In genomic region chr3:58842066-58842747, GRCh38 we compare ENCODE assay signal across 7 cellular contexts.
A peak's percentile ranks its signal among the peaks of the same experiment; 100 is the strongest.
DNase-seq lines count a peak whose midpoint lies in the region; ATAC-seq, FAIRE-seq and TF ChIP-seq lines count a peak whose summit lies in the region.
"Not testable (repeated sequence)": the region's sequence is repeated elsewhere in the genome, so short reads cannot be mapped to it uniquely, and the experiment has no call there.

No MANE protein-coding gene starts in this region.

- intact Hi-C loops in K562 (cut with micrococcal nuclease): not testable (repeated sequence)

- H3K4me1 ChIP-seq in DND-41 (ENCODE audit: insufficient read depth, low read length); HUES48 (ENCODE audit: control insufficient read depth, insufficient read depth, low read length); iPS-15b (ENCODE audit: control insufficient read depth, insufficient read depth, low read length): not testable (repeated sequence)
- H3K4me1 ChIP-seq in K562 (replicated peaks in 1 of 2; ENCODE audit: control insufficient read depth in 2 of 2, insufficient read depth in 2 of 2, low read length in 2 of 2): peaks cover 0 to 21% of the 10 kb centered on the region in 2 experiments; a peak in 3 of 5 replicates
- peaks cover 13% of the 10 kb centered on the region for H3K4me1 ChIP-seq in parathyroid adenoma

- FAIRE-seq in K562 (lab: Jason Lieb, UNC): not testable (repeated sequence)

- not testable (repeated sequence) for H3K4me3 ChIP-seq in DND-41 (ENCODE audit: low read depth in 1 of 2, low read length in 2 of 2); parathyroid adenoma (ENCODE audit: low read depth, low read length)
- H3K4me3 ChIP-seq in HUES48 (ENCODE audit: low read depth, low read length): peak overlapping the region; percentile 60
- peak overlapping the region; percentile 44 for H3K4me3 ChIP-seq in K562
- H3K4me3 ChIP-seq in iPS-15b (ENCODE audit: low read depth, low read length): peak overlapping the region; percentile 56

- POLR2A ChIA-PET in K562 (lab: Yijun Ruan, JAX): interaction anchor here (0.6 kb wide), 2 partner anchors 19 to 114 kb away, joined by 3 read pairs; no protein-coding TSS in a partner anchor

- TF ChIP-seq CTCF in DND-41 (IDR thresholded peaks at IDR 0.05; ENCODE audit: borderline replicate concordance, extremely low read depth, low read length, poor library complexity, severe bottlenecking); K562 (IDR thresholded peaks at IDR 0.05 in 2 of 3, conservative IDR thresholded peaks at IDR 0.05 in 1 of 3; ENCODE audit: insufficient read depth in 2 of 3, low read depth in 1 of 3, low read length in 3 of 3); nephron progenitor cell (IDR thresholded peaks at IDR 0.05); parathyroid adenoma (IDR thresholded peaks at IDR 0.05): not testable (repeated sequence)

- not testable (repeated sequence) for ATAC-seq in DND-41 (ENCODE audit: insufficient read depth, low read depth)
- peak; percentile 62 for ATAC-seq in K562

- DNase-seq in DND-41: peak; percentile 4
- peak; percentile 9 for DNase-seq in NCI-H146 treated with DMSO at 0.1 percent for 48 hours (lab: John Stamatoyannopoulos, UW; ENCODE audit: unreplicated experiment)
- DNase-seq in K562 (ENCODE audit: extremely low read depth in 1 of 4, low spot score in 3 of 4): peak in 3 of 4 experiments; percentile 10 to 45 (median 19)
- peak; percentile 22 for DNase-seq in nephron progenitor cell

- not testable (repeated sequence) for H3K79me2 ChIP-seq in DND-41 (ENCODE audit: insufficient read depth, low read length); parathyroid adenoma
- H3K79me2 ChIP-seq in K562 (ENCODE audit: control insufficient read depth, insufficient read depth, low read length): peaks cover 47% of the 10 kb centered on the region

- WGBS in K562 (ENCODE audit: insufficient coverage, low coverage, missing lambda C conversion rate): 0% methylated on average over 9 of the region's 34 CpGs

- H3K4me3 Mint-ChIP-seq in nephron progenitor cell: peak overlapping the region; percentile 74

- not testable (repeated sequence) for H3K27ac ChIP-seq in DND-41 (ENCODE audit: low read length); HUES48 (ENCODE audit: low read depth, low read length)
- H3K27ac ChIP-seq in K562 (ENCODE audit: extremely low read depth, low read depth, low read length) (peak overlapping the region; percentile 79), parathyroid adenoma (peak overlapping the region; percentile 80)

- not testable (repeated sequence) for H3K9me3 ChIP-seq in DND-41 (ENCODE audit: insufficient read depth, low read length, severe bottlenecking); HUES48 (ENCODE audit: control insufficient read depth, insufficient read depth, low read length); K562 (replicated peaks; ENCODE audit: control insufficient read depth, insufficient read depth, low read depth, low read length); iPS-15b (ENCODE audit: control insufficient read depth, insufficient read depth, low read length); parathyroid adenoma (ENCODE audit: control insufficient read depth, low read length)

- not testable (repeated sequence) for H3K36me3 ChIP-seq in DND-41 (ENCODE audit: insufficient read depth, low read length); HUES48 (ENCODE audit: control insufficient read depth, insufficient read depth, low read length); K562 (ENCODE audit: control insufficient read depth, insufficient read depth, low read length); iPS-15b (ENCODE audit: control insufficient read depth, insufficient read depth, low read length); parathyroid adenoma (ENCODE audit: control insufficient read depth, insufficient read depth, low read length)

- not testable (repeated sequence) for H3K4me2 ChIP-seq in DND-41 (ENCODE audit: insufficient read depth, low read length); parathyroid adenoma (ENCODE audit: low read length)
- H3K4me2 ChIP-seq in K562 (ENCODE audit: insufficient read depth, low read length): peak overlapping the region; percentile 28

- in situ Hi-C loops in K562 (cut with MboI): not testable (repeated sequence)

- CTCF ChIA-PET in K562 (lab: Yijun Ruan, JAX; ENCODE audit: low intra/inter-chr PET ratio): not testable (repeated sequence)

- BruUV-seq in K562 (replicated peaks; lab: Mats Ljungman, UMichigan): TSS peak; percentile 69

- TF ChIP-seq EP300 in K562 (IDR thresholded peaks at IDR 0.05; ENCODE audit: low read length): not testable (repeated sequence)

- not testable (repeated sequence) for H3K9me1 ChIP-seq in K562 (ENCODE audit: control insufficient read depth, insufficient read depth, low read length)

- TF ChIP-seq RAD21 in K562 (CRISPR knock-in tag; conservative IDR thresholded peaks at IDR 0.05 in 1 of 2, IDR thresholded peaks at IDR 0.05 in 1 of 2): not testable (repeated sequence)

- H3K9me3 Mint-ChIP-seq in nephron progenitor cell: peaks cover 13% of the 10 kb centered on the region

- not testable (repeated sequence) for H4K20me1 ChIP-seq in DND-41 (ENCODE audit: insufficient read depth, low read length); K562 (replicated peaks; ENCODE audit: control insufficient read depth, insufficient read depth, low read length)

- not testable (repeated sequence) for H2AFZ ChIP-seq in DND-41 (ENCODE audit: low read depth, low read length)
- peak overlapping the region; percentile 64 for H2AFZ ChIP-seq in K562 (ENCODE audit: low read depth, low read length)
- peak overlapping the region; percentile 73 for H2AFZ ChIP-seq in parathyroid adenoma

- H3K36me3 Mint-ChIP-seq in nephron progenitor cell (ENCODE audit: low read depth): peaks cover 32% of the 10 kb centered on the region

- H3K9ac ChIP-seq in DND-41 (ENCODE audit: low read depth, low read length); HUES48 (ENCODE audit: low read depth, low read length); parathyroid adenoma: not testable (repeated sequence)
- peak overlapping the region; percentile 79 to 83; a peak in 3 of 4 replicates for H3K9ac ChIP-seq in K562 (ENCODE audit: insufficient read depth in 1 of 2, low read depth in 2 of 2, low read length in 2 of 2)
- peak overlapping the region; percentile 32 for H3K9ac ChIP-seq in iPS-15b (ENCODE audit: low read depth, low read length)

- not testable (repeated sequence) for H3K4me1 Mint-ChIP-seq in nephron progenitor cell

- H3K27me3 ChIP-seq in DND-41 (ENCODE audit: insufficient read depth, low read length, poor library complexity); HUES48 (ENCODE audit: control insufficient read depth, insufficient read depth, low read length); K562 (ENCODE audit: control insufficient read depth in 2 of 2, insufficient read depth in 2 of 2, low read length in 2 of 2); iPS-15b (ENCODE audit: control insufficient read depth, insufficient read depth, low read length); parathyroid adenoma (ENCODE audit: control insufficient read depth, insufficient read depth, low read length): not testable (repeated sequence)

- H3K27me3 Mint-ChIP-seq in nephron progenitor cell (ENCODE audit: low read depth, poor library complexity): not testable (repeated sequence)

- peak; percentile 68 for TF ChIP-seq POLR2A in K562 (conservative IDR thresholded peaks at IDR 0.05)

- not testable (repeated sequence) for H3K27ac Mint-ChIP-seq in nephron progenitor cell

TF ChIP-seq in K562, 482 proteins besides CTCF, POLR2A, EP300 and RAD21 (continues in another document):
- TF ChIP-seq NKRF (IDR thresholded peaks at IDR 0.05; ENCODE audit: borderline replicate concordance) (0 out of 2 replicates have a peak, but pooled peaks have one; percentile 24), ARID1B (IDR thresholded peaks at IDR 0.05) (peak; percentile 16; the same call in 1 of the 2 replicates), RBFOX2 (IDR thresholded peaks at IDR 0.05; ENCODE audit: low read depth, low read length) (peak; percentile 59), TAF9B (IDR thresholded peaks at IDR 0.05; ENCODE audit: partially characterized antibody) (peak; percentile 65), TAF1 (IDR thresholded peaks at IDR 0.05; ENCODE audit: control insufficient read depth, extremely low read depth, insufficient read depth, low read length, severe bottlenecking) (peak; percentile 42), NR2C1 (IDR thresholded peaks at IDR 0.05) (peak; percentile 18; the same call in 1 of the 2 replicates), TFAP4 (CRISPR knock-in tag; IDR thresholded peaks at IDR 0.05; ENCODE audit: borderline replicate concordance) (peak; percentile 36; the same call in 1 of the 2 replicates)
- TF ChIP-seq NR2C1 (tag; IDR thresholded peaks at IDR 0.05): not testable (repeated sequence)
